In genomic region chr1:244163861-244164562, GRCh38 we compare ENCODE assay signal across 9 cellular contexts.
DNase-seq lines count a peak whose midpoint lies in the region; ATAC-seq and TF ChIP-seq lines count a peak whose summit lies in the region.
"Had no signal": no experiment of that assay in that cellular context is flagged by ENCODE, and none has a peak within 500 bp of the region (broad histone marks: within the 10 kb centered on the region; RNA-seq: fewer than 3 reads in every experiment).

No MANE protein-coding gene starts in this region.

- H3K27ac ChIP-seq in GM23338 (ENCODE audit: low read depth) (peak overlapping the region; percentile 27), SK-N-MC (no peak overlapping the region), foreskin keratinocyte (no peak overlapping the region), Peyer's patch (peak overlapping the region in 1 of 4 donors; percentile 24)

- intact Hi-C loops in CD14-positive monocyte (cut with micrococcal nuclease), result no loop called here

- H3K9me3 ChIP-seq in SK-N-MC (ENCODE audit: low read depth, low read length), result no peaks in the 10 kb centered on the region
- H3K9me3 ChIP-seq in Peyer's patch, result no peaks in the 10 kb centered on the region

- no peaks in the 10 kb centered on the region for H3K9me3 Mint-ChIP-seq in GM23338
- no peaks in the 10 kb centered on the region for H3K9me3 Mint-ChIP-seq in CD14-positive monocyte

- ATAC-seq in GM23338, result peak; percentile 88
- ATAC-seq in foreskin keratinocyte, result peak; percentile 99

- H3K36me3 ChIP-seq in GM23338 (ENCODE audit: insufficient read depth) (no peaks in the 10 kb centered on the region), SK-N-MC (ENCODE audit: insufficient read depth, low read length) (no peaks in the 10 kb centered on the region), Peyer's patch (no peaks in the 10 kb centered on the region)

- H3K4me2 ChIP-seq in GM23338, result no peak overlapping the region

- TF ChIP-seq POLR2A in Peyer's patch (IDR thresholded peaks at IDR 0.05), result no peak

- H3K79me2 ChIP-seq in GM23338 (replicated peaks; ENCODE audit: insufficient read depth), result no peaks in the 10 kb centered on the region

- H3K4me3 ChIP-seq in GM23338 (no peak overlapping the region), SK-N-MC (no peak overlapping the region), Peyer's patch (no peak overlapping the region)

- H2AFZ ChIP-seq in GM23338, result no peak overlapping the region

- H3K4me1 ChIP-seq in GM23338 (ENCODE audit: insufficient read depth) (peaks cover 24% of the 10 kb centered on the region), foreskin keratinocyte (peaks cover 34% of the 10 kb centered on the region), Peyer's patch (no peaks in the 10 kb centered on the region)

- H3K27me3 Mint-ChIP-seq in GM23338 (ENCODE audit: insufficient read depth, low read depth, poor library complexity) (no peaks in the 10 kb centered on the region), CD14-positive monocyte (ENCODE audit: low read depth in 3 of 3) (peaks cover 0 to 4% (median 0%) of the 10 kb centered on the region in 3 donors)

- H4K20me1 ChIP-seq in GM23338 (replicated peaks; ENCODE audit: insufficient read depth), result no peaks in the 10 kb centered on the region

- H3K27ac Mint-ChIP-seq in GM23338 (peak overlapping the region; percentile 89; the same call in 1 of the 2 replicates), CD14-positive monocyte (peak overlapping the region in 1 of 7 donors; percentile 22)

- H3K27me3 ChIP-seq in GM23338 (ENCODE audit: insufficient read depth) (no peaks in the 10 kb centered on the region), foreskin keratinocyte (no peaks in the 10 kb centered on the region), Peyer's patch (no peaks in the 10 kb centered on the region)

- H3K9ac ChIP-seq in SK-N-MC (ENCODE audit: insufficient read length), result no peak overlapping the region

- TF ChIP-seq CTCF in GM23338 (conservative IDR thresholded peaks at IDR 0.05; ENCODE audit: low read depth in 2 of 2), result no peak
- no peak for TF ChIP-seq CTCF in foreskin keratinocyte (conservative IDR thresholded peaks at IDR 0.05)
- no peak for TF ChIP-seq CTCF in Peyer's patch (IDR thresholded peaks at IDR 0.05)
- TF ChIP-seq CTCF in CD14-positive monocyte (IDR thresholded peaks at IDR 0.05), result no peak

- H3K4me3 Mint-ChIP-seq in GM23338 (no peak overlapping the region), CD14-positive monocyte (peak overlapping the region in 1 of 2 donors; percentile 12)

- H3K4me1 Mint-ChIP-seq in GM23338 (peaks cover 14% of the 10 kb centered on the region), CD14-positive monocyte (peaks cover 16% of the 10 kb centered on the region)

- H3K36me3 Mint-ChIP-seq in GM23338 (ENCODE audit: low read depth) (peaks cover 2% of the 10 kb centered on the region; the same call in 1 of the 3 replicates), CD14-positive monocyte (no peaks in the 10 kb centered on the region)

- H3K9me2 ChIP-seq in GM23338 (ENCODE audit: insufficient read depth), result peaks cover 22% of the 10 kb centered on the region; the same call in 1 of the 2 replicates

- no peaks in the 10 kb centered on the region for H3F3A ChIP-seq in GM23338 (replicated peaks; ENCODE audit: low read depth)

- DNase-seq in GM23338 (ENCODE audit: low spot score), result peak; percentile 84
- peak; percentile 1 for DNase-seq in SK-N-MC (ENCODE audit: low read depth, low spot score)
- peak; percentile 93 to 98 for DNase-seq in foreskin keratinocyte
- peak; percentile 97 for DNase-seq in pulmonary artery endothelial cell (ENCODE audit: low read depth, low spot score)
- no peak for DNase-seq in RPMI8226
- DNase-seq in Peyer's patch, result no peak
- DNase-seq in CD14-positive monocyte (ENCODE audit: low spot score), result no peak
- DNase-seq in NCI-H1417 (lab: John Stamatoyannopoulos, UW), result no peak
- DNase-seq: activated CD4-positive, alpha-beta T cell treated with anti-CD3 and anti-CD28 coated beads, Interleukin-2, amount 50 U/mL, for 48 hours had no signal

TF ChIP-seq in GM23338, 12 proteins besides CTCF, POLR2A, EP300 and RAD21 (continues in another document):
- TF ChIP-seq CREB1 (CRISPR knock-in tag; IDR thresholded peaks at IDR 0.05; ENCODE audit: low read depth) (no peak), REST (IDR thresholded peaks at IDR 0.05; ENCODE audit: unreplicated experiment) (no peak), EZH2 (IDR thresholded peaks at IDR 0.05; ENCODE audit: low read depth, unreplicated experiment) (no peak), POLR2AphosphoS5 (IDR thresholded peaks at IDR 0.05; ENCODE audit: low read depth) (no peak), ZNF331 (CRISPR knock-in tag; IDR thresholded peaks at IDR 0.05; ENCODE audit: low read depth) (no peak), STAT1 (IDR thresholded peaks at IDR 0.05; ENCODE audit: unreplicated experiment) (no peak), NANOG (IDR thresholded peaks at IDR 0.05; ENCODE audit: borderline replicate concordance) (no peak), ZNF114 (CRISPR knock-in tag; IDR thresholded peaks at IDR 0.05) (no peak), EZH2phosphoT487 (IDR thresholded peaks at IDR 0.05; ENCODE audit: unreplicated experiment) (no peak)
- TF ChIP-seq, protein P1, sequence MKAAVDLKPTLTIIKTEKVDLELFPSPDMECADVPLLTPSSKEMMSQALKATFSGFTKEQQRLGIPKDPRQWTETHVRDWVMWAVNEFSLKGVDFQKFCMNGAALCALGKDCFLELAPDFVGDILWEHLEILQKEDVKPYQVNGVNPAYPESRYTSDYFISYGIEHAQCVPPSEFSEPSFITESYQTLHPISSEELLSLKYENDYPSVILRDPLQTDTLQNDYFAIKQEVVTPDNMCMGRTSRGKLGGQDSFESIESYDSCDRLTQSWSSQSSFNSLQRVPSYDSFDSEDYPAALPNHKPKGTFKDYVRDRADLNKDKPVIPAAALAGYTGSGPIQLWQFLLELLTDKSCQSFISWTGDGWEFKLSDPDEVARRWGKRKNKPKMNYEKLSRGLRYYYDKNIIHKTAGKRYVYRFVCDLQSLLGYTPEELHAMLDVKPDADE (IDR thresholded peaks at IDR 0.05), result no peak

Comparison
In these comparisons a context has a peak if more than half of its experiments do, and no peak if none do; other contexts are left out.
1. DNase-seq: peak in GM23338 (single experiment), SK-N-MC (single experiment), foreskin keratinocyte (2 of 2) and pulmonary artery endothelial cell (single experiment); none in RPMI8226 (single experiment), Peyer's patch (0 of 3), CD14-positive monocyte (single experiment) and NCI-H1417 (0 of 3).